29 cellular contexts compared by ENCODE assay signal in the genomic region with DNA sequence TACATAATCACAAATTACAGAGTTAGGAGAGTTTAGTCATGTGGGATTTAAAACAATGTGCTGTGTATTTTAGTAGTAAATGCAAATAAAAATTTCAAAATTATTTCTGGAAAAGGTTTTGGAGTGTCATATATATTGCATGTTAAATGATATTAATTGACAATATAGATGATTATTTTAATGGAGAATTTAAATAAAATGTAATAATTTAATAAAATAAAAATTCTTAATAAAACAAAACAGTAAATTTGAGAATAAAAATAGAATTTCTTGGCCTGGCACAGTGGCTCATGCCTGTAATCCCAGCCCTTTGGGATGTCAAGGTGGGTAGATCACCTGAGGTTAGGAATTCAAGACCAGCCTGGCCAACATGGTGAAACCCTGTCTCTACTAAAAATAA.
"Had no signal": no experiment of that assay in that cellular context is flagged by ENCODE, and none has a peak within 500 bp of the region (broad histone marks: within the 10 kb centered on the region; RNA-seq: fewer than 3 reads in every experiment).

No MANE protein-coding gene starts in this region.

- ATAC-seq: stimulated activated effector memory CD8-positive, alpha-beta T cell treated with anti-CD3 and anti-CD28 coated beads, Interleukin-12 subunit alpha, Interleukin-12 subunit beta, amount 100 ng/mL, for 72 hours; stimulated activated memory B cell treated with anti-CD40 and anti-IgM and Interleukin-4, amounts not matched to agents 10 μg/mL and 1 μg/mL and 100 μg/mL, for 72 hours; stimulated activated naive B cell treated with anti-CD40 and anti-IgM and Interleukin-4, amounts not matched to agents 10 μg/mL and 1 μg/mL and 100 μg/mL, for 72 hours; stimulated activated naive CD8-positive, alpha-beta T cell treated with anti-CD3 and anti-CD28 coated beads, Interleukin-15, amount 100 ng/mL, for 72 hours; stimulated activated naive CD8-positive, alpha-beta T cell treated with anti-CD3 and anti-CD28 coated beads, Interleukin-15, Interleukin-2, amounts not matched to agents 100 U/mL and 50 U/mL, for 24 hours; upper lobe of right lung had no signal

- H3K27me3 ChIP-seq: stomach, suprapubic skin, testis, thyroid gland, tibial artery, tibial nerve, transverse colon, upper lobe of left lung, upper lobe of right lung, uterus, vagina had no signal

- H3K27ac Mint-ChIP-seq: stimulated activated effector memory CD8-positive, alpha-beta T cell treated with anti-CD3 and anti-CD28 coated beads, Interleukin-12 subunit alpha, Interleukin-12 subunit beta, amount 100 ng/mL, for 72 hours; stimulated activated memory B cell treated with anti-CD40 and anti-IgM and Interleukin-4, amounts not matched to agents 10 μg/mL and 1 μg/mL and 100 μg/mL, for 72 hours; stimulated activated naive B cell treated with anti-CD40 and anti-IgM and Interleukin-4, amounts not matched to agents 10 μg/mL and 1 μg/mL and 100 μg/mL, for 72 hours; stimulated activated naive CD8-positive, alpha-beta T cell treated with anti-CD3 and anti-CD28 coated beads, Interleukin-15, amount 100 ng/mL, for 72 hours; stimulated activated naive CD8-positive, alpha-beta T cell treated with anti-CD3 and anti-CD28 coated beads, Interleukin-15, Interleukin-2, amounts not matched to agents 100 ng/mL and 50 ng/mL, for 24 hours; type B pancreatic cell had no signal

- H3K4me1 ChIP-seq: stomach, suprapubic skin, testis, tibial artery, tibial nerve, transverse colon, upper lobe of left lung, upper lobe of right lung, uterus, vagina had no signal

- DNase-seq: stimulated activated CD4-positive, alpha-beta T cell treated with anti-CD3 and anti-CD28 coated beads, Interleukin-2, amount 100 ng/mL, for 48 hours; stimulated activated CD4-positive, alpha-beta T cell treated with anti-CD3 and anti-CD28 coated beads, Interleukin-4, amount 100 ng/mL, for 1 hour; stimulated activated CD4-positive, alpha-beta T cell treated with anti-CD3 and anti-CD28 coated beads, Interleukin-4, amount 100 ng/mL, for 24 hours; stimulated activated CD4-positive, alpha-beta T cell treated with anti-CD3 and anti-CD28 coated beads, Interleukin-4, amount 100 ng/mL, for 4 hours; stimulated activated CD8-positive, alpha-beta memory T cell treated with anti-CD3 and anti-CD28 coated beads, Interleukin-4, amount 100 ng/mL, for 48 hours; stimulated activated naive B cell treated with anti-CD40 and anti-IgM and Interleukin-4, amounts not matched to agents 10 μg/mL and 1 μg/mL and 100 μg/mL, for 72 hours; stimulated activated naive CD4-positive, alpha-beta T cell; stimulated activated naive CD4-positive, alpha-beta T cell treated with Interleukin-2 at 50 U/mL for 16 hours; stimulated activated naive CD8-positive, alpha-beta T cell treated with anti-CD3 and anti-CD28 coated beads, Interleukin-15, amount 100 ng/mL, for 72 hours; stimulated activated naive CD8-positive, alpha-beta T cell treated with anti-CD3 and anti-CD28 coated beads, Interleukin-15, Interleukin-2, amounts not matched to agents 100 U/mL and 50 U/mL, for 24 hours; stomach; substantia nigra; testis; thyroid gland; tibial artery; transverse colon; trophoblast cell; upper lobe of left lung; upper lobe of right lung; uterus had no signal

- H3K9me3 ChIP-seq: stomach, suprapubic skin, testis, thoracic aorta, thyroid gland, tibial artery, tibial nerve, transverse colon, upper lobe of left lung, upper lobe of right lung, uterus, vagina had no signal

- H3K36me3 ChIP-seq: stomach, suprapubic skin, thoracic aorta, thyroid gland, tibial artery, tibial nerve, transverse colon, upper lobe of left lung, upper lobe of right lung, uterus, vagina had no signal

- H3K4me1 Mint-ChIP-seq: stimulated activated effector memory CD8-positive, alpha-beta T cell treated with anti-CD3 and anti-CD28 coated beads, Interleukin-12 subunit alpha, Interleukin-12 subunit beta, amount 100 ng/mL, for 72 hours; stimulated activated memory B cell treated with anti-CD40 and anti-IgM and Interleukin-4, amounts not matched to agents 10 μg/mL and 1 μg/mL and 100 μg/mL, for 72 hours; stimulated activated naive B cell treated with anti-CD40 and anti-IgM and Interleukin-4, amounts not matched to agents 10 μg/mL and 1 μg/mL and 100 μg/mL, for 72 hours; stimulated activated naive CD8-positive, alpha-beta T cell treated with anti-CD3 and anti-CD28 coated beads, Interleukin-15, amount 100 ng/mL, for 72 hours had no signal

- H3K27ac ChIP-seq: stomach, suprapubic skin, testis, thoracic aorta, thyroid gland, tibial artery, tibial nerve, transverse colon, upper lobe of left lung, upper lobe of right lung, uterus, vagina had no signal

- H3K36me3 Mint-ChIP-seq: stimulated activated effector memory CD8-positive, alpha-beta T cell treated with anti-CD3 and anti-CD28 coated beads, Interleukin-12 subunit alpha, Interleukin-12 subunit beta, amount 100 ng/mL, for 72 hours; stimulated activated memory B cell treated with anti-CD40 and anti-IgM and Interleukin-4, amounts not matched to agents 10 μg/mL and 1 μg/mL and 100 μg/mL, for 72 hours; stimulated activated naive B cell treated with anti-CD40 and anti-IgM and Interleukin-4, amounts not matched to agents 10 μg/mL and 1 μg/mL and 100 μg/mL, for 72 hours; type B pancreatic cell had no signal

- H3K4me3 ChIP-seq: stomach, suprapubic skin, testis, thoracic aorta, thyroid gland, tibial artery, tibial nerve, transverse colon, upper lobe of left lung, upper lobe of right lung, uterus, vagina had no signal

- H3K27me3 Mint-ChIP-seq: stimulated activated memory B cell treated with anti-CD40 and anti-IgM and Interleukin-4, amounts not matched to agents 10 μg/mL and 1 μg/mL and 100 μg/mL, for 72 hours; stimulated activated naive B cell treated with anti-CD40 and anti-IgM and Interleukin-4, amounts not matched to agents 10 μg/mL and 1 μg/mL and 100 μg/mL, for 72 hours; stimulated activated naive CD8-positive, alpha-beta T cell treated with anti-CD3 and anti-CD28 coated beads, Interleukin-15, amount 100 ng/mL, for 72 hours; stimulated activated naive CD8-positive, alpha-beta T cell treated with anti-CD3 and anti-CD28 coated beads, Interleukin-15, Interleukin-2, amounts not matched to agents 100 ng/mL and 50 ng/mL, for 24 hours; type B pancreatic cell had no signal

- H3K9me3 Mint-ChIP-seq: stimulated activated memory B cell treated with anti-CD40 and anti-IgM and Interleukin-4, amounts not matched to agents 10 μg/mL and 1 μg/mL and 100 μg/mL, for 72 hours; stimulated activated naive CD8-positive, alpha-beta T cell treated with anti-CD3 and anti-CD28 coated beads, Interleukin-15, amount 100 ng/mL, for 72 hours; stimulated activated naive CD8-positive, alpha-beta T cell treated with anti-CD3 and anti-CD28 coated beads, Interleukin-15, Interleukin-2, amounts not matched to agents 100 ng/mL and 50 ng/mL, for 24 hours; type B pancreatic cell had no signal

- FAIRE-seq: urothelium cell line had no signal

- H3K4me3 Mint-ChIP-seq: stimulated activated effector memory CD8-positive, alpha-beta T cell treated with anti-CD3 and anti-CD28 coated beads, Interleukin-12 subunit alpha, Interleukin-12 subunit beta, amount 100 ng/mL, for 72 hours; stimulated activated memory B cell treated with anti-CD40 and anti-IgM and Interleukin-4, amounts not matched to agents 10 μg/mL and 1 μg/mL and 100 μg/mL, for 72 hours; stimulated activated naive B cell treated with anti-CD40 and anti-IgM and Interleukin-4, amounts not matched to agents 10 μg/mL and 1 μg/mL and 100 μg/mL, for 72 hours; stimulated activated naive CD8-positive, alpha-beta T cell treated with anti-CD3 and anti-CD28 coated beads, Interleukin-15, amount 100 ng/mL, for 72 hours; stimulated activated naive CD8-positive, alpha-beta T cell treated with anti-CD3 and anti-CD28 coated beads, Interleukin-15, Interleukin-2, amounts not matched to agents 100 ng/mL and 50 ng/mL, for 24 hours; type B pancreatic cell had no signal
